In the genomic region with DNA sequence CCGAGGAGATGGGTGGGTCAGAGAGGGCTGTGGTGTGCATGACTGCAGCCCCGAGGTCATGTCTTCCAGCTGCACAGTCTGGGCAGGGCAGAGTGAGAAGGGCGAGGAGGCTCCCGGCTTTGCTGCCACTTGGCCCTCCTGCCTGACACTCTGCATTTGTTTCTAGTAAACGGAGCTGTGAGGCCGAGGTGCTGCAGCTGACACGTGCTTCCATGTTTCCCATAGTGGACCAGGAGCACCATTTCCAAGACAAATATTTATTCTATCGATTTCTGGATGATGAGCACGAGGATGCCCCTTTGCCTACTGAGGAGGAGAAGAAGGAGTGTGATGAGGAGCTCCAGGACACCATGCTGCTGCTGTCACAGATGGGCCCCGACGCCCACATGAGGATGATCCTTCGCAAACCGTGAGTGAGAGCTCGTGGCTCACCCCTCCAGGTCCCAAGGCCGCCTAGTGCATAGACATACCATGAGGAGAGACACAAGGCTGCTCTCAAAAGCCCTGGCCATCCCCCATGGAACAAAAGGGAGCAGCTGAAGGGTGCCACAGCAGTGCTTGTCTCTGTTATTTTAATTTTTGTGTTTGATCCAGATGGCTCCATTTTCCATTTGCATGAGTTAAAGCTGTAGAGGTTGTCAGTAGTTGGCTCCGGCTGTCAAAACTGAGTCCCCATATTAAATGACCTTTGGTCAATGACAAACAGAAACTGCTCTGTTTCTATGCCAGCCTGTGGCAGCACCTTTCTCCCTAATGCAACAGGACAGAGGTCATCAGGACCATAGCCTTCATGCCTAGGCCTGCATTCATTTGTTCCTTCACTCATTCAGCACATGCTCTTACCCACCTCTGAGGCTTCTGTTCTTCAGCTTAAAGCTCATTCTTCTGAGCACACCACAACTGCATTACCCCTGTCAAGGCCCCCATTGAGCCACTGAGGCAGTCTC, we compare ENCODE assay signal across 1 cellular context.
TF ChIP-seq lines count a peak whose summit lies in the region.

No MANE protein-coding gene starts in this region.

TF ChIP-seq in HepG2, 621 proteins besides CTCF, POLR2A, EP300 and RAD21 (continued from another document and continues in another):
- TF ChIP-seq, protein P1, sequence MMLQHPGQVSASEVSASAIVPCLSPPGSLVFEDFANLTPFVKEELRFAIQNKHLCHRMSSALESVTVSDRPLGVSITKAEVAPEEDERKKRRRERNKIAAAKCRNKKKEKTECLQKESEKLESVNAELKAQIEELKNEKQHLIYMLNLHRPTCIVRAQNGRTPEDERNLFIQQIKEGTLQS (CRISPR knock-in tag; IDR thresholded peaks at IDR 0.05) = no peak
- TF ChIP-seq, protein P2, sequence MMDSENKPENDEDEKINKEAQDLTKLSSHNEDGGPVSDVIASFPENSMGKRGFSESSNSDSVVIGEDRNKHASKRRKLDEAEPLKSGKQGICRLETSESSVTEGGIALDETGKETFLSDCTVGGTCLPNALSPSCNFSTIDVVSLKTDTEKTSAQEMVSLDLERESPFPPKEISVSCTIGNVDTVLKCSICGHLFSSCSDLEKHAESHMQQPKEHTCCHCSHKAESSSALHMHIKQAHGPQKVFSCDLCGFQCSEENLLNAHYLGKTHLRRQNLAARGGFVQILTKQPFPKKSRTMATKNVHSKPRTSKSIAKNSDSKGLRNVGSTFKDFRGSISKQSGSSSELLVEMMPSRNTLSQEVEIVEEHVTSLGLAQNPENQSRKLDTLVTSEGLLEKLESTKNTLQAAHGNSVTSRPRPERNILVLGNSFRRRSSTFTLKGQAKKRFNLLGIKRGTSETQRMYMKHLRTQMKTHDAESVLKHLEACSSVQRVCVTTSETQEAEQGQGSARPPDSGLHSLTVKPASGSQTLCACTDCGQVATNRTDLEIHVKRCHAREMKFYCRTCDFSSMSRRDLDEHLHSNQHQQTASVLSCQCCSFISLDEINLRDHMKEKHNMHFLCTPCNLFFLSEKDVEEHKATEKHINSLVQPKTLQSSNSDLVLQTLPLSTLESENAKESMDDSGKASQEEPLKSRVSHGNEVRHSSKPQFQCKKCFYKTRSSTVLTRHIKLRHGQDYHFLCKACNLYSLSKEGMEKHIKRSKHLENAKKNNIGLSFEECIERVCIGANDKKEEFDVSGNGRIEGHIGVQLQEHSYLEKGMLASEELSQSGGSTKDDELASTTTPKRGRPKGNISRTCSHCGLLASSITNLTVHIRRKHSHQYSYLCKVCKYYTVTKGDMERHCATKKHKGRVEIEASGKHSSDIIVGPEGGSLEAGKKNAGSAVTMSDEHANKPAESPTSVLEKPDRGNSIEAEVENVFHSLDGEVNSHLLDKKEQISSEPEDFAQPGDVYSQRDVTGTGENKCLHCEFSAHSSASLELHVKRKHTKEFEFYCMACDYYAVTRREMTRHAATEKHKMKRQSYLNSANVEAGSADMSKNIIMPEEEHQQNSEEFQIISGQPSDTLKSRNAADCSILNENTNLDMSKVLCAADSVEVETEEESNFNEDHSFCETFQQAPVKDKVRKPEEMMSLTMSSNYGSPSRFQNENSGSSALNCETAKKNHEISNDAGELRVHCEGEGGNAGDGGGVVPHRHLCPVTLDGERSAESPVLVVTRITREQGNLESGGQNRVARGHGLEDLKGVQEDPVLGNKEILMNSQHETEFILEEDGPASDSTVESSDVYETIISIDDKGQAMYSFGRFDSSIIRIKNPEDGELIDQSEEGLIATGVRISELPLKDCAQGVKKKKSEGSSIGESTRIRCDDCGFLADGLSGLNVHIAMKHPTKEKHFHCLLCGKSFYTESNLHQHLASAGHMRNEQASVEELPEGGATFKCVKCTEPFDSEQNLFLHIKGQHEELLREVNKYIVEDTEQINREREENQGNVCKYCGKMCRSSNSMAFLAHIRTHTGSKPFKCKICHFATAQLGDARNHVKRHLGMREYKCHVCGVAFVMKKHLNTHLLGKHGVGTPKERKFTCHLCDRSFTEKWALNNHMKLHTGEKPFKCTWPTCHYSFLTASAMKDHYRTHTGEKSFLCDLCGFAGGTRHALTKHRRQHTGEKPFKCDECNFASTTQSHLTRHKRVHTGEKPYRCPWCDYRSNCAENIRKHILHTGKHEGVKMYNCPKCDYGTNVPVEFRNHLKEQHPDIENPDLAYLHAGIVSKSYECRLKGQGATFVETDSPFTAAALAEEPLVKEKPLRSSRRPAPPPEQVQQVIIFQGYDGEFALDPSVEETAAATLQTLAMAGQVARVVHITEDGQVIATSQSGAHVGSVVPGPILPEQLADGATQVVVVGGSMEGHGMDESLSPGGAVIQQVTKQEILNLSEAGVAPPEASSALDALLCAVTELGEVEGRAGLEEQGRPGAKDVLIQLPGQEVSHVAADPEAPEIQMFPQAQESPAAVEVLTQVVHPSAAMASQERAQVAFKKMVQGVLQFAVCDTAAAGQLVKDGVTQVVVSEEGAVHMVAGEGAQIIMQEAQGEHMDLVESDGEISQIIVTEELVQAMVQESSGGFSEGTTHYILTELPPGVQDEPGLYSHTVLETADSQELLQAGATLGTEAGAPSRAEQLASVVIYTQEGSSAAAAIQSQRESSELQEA (CRISPR knock-in tag; IDR thresholded peaks at IDR 0.05; ENCODE audit: not compliant biosample characterization) = no peak
- TF ChIP-seq NR2C2 (CRISPR knock-in tag; IDR thresholded peaks at IDR 0.05; ENCODE audit: borderline replicate concordance) = no peak
- peak; percentile 69; the same call in 1 of the 2 replicates for TF ChIP-seq ZNF235 (CRISPR knock-in tag; IDR thresholded peaks at IDR 0.05; ENCODE audit: borderline replicate concordance)
- peak; percentile 39; the same call in 1 of the 2 replicates for TF ChIP-seq ZSCAN21 (CRISPR knock-in tag; IDR thresholded peaks at IDR 0.05; ENCODE audit: borderline replicate concordance)
- TF ChIP-seq EHMT2 (IDR thresholded peaks at IDR 0.05; ENCODE audit: borderline replicate concordance, low read depth, low read length) = peak; percentile 69; the same call in 1 of the 2 replicates
- TF ChIP-seq, protein P3, sequence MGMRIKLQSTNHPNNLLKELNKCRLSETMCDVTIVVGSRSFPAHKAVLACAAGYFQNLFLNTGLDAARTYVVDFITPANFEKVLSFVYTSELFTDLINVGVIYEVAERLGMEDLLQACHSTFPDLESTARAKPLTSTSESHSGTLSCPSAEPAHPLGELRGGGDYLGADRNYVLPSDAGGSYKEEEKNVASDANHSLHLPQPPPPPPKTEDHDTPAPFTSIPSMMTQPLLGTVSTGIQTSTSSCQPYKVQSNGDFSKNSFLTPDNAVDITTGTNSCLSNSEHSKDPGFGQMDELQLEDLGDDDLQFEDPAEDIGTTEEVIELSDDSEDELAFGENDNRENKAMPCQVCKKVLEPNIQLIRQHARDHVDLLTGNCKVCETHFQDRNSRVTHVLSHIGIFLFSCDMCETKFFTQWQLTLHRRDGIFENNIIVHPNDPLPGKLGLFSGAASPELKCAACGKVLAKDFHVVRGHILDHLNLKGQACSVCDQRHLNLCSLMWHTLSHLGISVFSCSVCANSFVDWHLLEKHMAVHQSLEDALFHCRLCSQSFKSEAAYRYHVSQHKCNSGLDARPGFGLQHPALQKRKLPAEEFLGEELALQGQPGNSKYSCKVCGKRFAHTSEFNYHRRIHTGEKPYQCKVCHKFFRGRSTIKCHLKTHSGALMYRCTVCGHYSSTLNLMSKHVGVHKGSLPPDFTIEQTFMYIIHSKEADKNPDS (CRISPR knock-in tag; IDR thresholded peaks at IDR 0.05) = no peak
- TF ChIP-seq ZNF12 (CRISPR knock-in tag; IDR thresholded peaks at IDR 0.05) = no peak
- TF ChIP-seq, protein P4, sequence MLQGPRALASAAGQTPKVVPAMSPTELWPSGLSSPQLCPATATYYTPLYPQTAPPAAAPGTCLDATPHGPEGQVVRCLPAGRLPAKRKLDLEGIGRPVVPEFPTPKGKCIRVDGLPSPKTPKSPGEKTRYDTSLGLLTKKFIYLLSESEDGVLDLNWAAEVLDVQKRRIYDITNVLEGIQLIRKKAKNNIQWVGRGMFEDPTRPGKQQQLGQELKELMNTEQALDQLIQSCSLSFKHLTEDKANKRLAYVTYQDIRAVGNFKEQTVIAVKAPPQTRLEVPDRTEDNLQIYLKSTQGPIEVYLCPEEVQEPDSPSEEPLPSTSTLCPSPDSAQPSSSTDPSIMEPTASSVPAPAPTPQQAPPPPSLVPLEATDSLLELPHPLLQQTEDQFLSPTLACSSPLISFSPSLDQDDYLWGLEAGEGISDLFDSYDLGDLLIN (CRISPR knock-in tag; IDR thresholded peaks at IDR 0.05; ENCODE audit: borderline replicate concordance) = no peak
- peak; percentile 77; the same call in 1 of the 2 replicates for TF ChIP-seq FLYWCH1 (CRISPR knock-in tag; IDR thresholded peaks at IDR 0.05)
- TF ChIP-seq, protein P5, sequence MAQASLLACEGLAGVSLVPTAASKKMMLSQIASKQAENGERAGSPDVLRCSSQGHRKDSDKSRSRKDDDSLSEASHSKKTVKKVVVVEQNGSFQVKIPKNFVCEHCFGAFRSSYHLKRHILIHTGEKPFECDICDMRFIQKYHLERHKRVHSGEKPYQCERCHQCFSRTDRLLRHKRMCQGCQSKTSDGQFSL (CRISPR knock-in tag; IDR thresholded peaks at IDR 0.05) = no peak
- 0 out of 2 replicates have a peak, but pooled peaks have one; percentile 55 for TF ChIP-seq KLF12 (CRISPR knock-in tag; IDR thresholded peaks at IDR 0.05; ENCODE audit: borderline replicate concordance)
- 0 out of 2 replicates have a peak, but pooled peaks have one; percentile 18 for TF ChIP-seq NFIC (IDR thresholded peaks at IDR 0.05; ENCODE audit: low read length)
- peak; percentile 86 for TF ChIP-seq RNF2 (conservative IDR thresholded peaks at IDR 0.05; ENCODE audit: low read depth)
- TF ChIP-seq CEBPB (IDR thresholded peaks at IDR 0.05; ENCODE audit: borderline replicate concordance, low read depth, low read length) = peak; percentile 39; the same call in 1 of the 2 replicates
- peak; percentile 54; the same call in 1 of the 2 replicates for TF ChIP-seq FOXJ3 (CRISPR knock-in tag; IDR thresholded peaks at IDR 0.05; ENCODE audit: borderline replicate concordance)
- TF ChIP-seq HNRNPL (IDR thresholded peaks at IDR 0.05; ENCODE audit: low read depth, low read length) = 0 out of 2 replicates have a peak, but pooled peaks have one; percentile 15
- peak; percentile 80 for TF ChIP-seq ZNF451 (CRISPR knock-in tag; IDR thresholded peaks at IDR 0.05)
- no peak for TF ChIP-seq ZNF577 (CRISPR knock-in tag; IDR thresholded peaks at IDR 0.05; ENCODE audit: borderline replicate concordance, low read depth)
- TF ChIP-seq HOXA7 (CRISPR knock-in tag; IDR thresholded peaks at IDR 0.05) = no peak
- TF ChIP-seq, protein P6, sequence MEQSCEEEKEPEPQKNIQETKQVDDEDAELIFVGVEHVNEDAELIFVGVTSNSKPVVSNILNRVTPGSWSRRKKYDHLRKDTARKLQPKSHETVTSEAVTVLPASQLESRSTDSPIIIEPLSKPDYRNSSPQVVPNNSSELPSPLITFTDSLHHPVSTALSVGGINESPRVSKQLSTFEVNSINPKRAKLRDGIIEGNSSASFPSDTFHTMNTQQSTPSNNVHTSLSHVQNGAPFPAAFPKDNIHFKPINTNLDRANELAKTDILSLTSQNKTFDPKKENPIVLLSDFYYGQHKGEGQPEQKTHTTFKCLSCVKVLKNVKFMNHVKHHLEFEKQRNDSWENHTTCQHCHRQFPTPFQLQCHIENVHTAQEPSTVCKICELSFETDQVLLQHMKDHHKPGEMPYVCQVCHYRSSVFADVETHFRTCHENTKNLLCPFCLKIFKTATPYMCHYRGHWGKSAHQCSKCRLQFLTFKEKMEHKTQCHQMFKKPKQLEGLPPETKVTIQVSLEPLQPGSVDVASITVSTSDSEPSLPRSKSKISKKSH (CRISPR knock-in tag; IDR thresholded peaks at IDR 0.05; ENCODE audit: borderline replicate concordance) = 0 out of 2 replicates have a peak, but pooled peaks have one; percentile 31
- 0 out of 2 replicates have a peak, but pooled peaks have one; percentile 38 for TF ChIP-seq ZNF878 (CRISPR knock-in tag; IDR thresholded peaks at IDR 0.05)
- TF ChIP-seq TBX2 (CRISPR knock-in tag; IDR thresholded peaks at IDR 0.05; ENCODE audit: borderline replicate concordance) = peak; percentile 91
- TF ChIP-seq ZFY (CRISPR knock-in tag; IDR thresholded peaks at IDR 0.05) = peak; percentile 24; the same call in 1 of the 2 replicates
- 0 out of 2 replicates have a peak, but pooled peaks have one; percentile 12 for TF ChIP-seq ELF3 (CRISPR knock-in tag; IDR thresholded peaks at IDR 0.05)
- TF ChIP-seq, protein P7, sequence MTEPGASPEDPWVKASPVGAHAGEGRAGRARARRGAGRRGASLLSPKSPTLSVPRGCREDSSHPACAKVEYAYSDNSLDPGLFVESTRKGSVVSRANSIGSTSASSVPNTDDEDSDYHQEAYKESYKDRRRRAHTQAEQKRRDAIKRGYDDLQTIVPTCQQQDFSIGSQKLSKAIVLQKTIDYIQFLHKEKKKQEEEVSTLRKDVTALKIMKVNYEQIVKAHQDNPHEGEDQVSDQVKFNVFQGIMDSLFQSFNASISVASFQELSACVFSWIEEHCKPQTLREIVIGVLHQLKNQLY (CRISPR knock-in tag; IDR thresholded peaks at IDR 0.05) = peak; percentile 87
- no peak for TF ChIP-seq IKZF1 (IDR thresholded peaks at IDR 0.05)
- TF ChIP-seq ZNF501 (CRISPR knock-in tag; IDR thresholded peaks at IDR 0.05) = peak; percentile 51; the same call in 1 of the 2 replicates
- TF ChIP-seq, protein P8, sequence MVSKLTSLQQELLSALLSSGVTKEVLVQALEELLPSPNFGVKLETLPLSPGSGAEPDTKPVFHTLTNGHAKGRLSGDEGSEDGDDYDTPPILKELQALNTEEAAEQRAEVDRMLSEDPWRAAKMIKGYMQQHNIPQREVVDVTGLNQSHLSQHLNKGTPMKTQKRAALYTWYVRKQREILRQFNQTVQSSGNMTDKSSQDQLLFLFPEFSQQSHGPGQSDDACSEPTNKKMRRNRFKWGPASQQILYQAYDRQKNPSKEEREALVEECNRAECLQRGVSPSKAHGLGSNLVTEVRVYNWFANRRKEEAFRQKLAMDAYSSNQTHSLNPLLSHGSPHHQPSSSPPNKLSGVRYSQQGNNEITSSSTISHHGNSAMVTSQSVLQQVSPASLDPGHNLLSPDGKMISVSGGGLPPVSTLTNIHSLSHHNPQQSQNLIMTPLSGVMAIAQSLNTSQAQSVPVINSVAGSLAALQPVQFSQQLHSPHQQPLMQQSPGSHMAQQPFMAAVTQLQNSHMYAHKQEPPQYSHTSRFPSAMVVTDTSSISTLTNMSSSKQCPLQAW (CRISPR knock-in tag; IDR thresholded peaks at IDR 0.05) = peak; percentile 65; the same call in 1 of the 2 replicates
- no peak for TF ChIP-seq PHF8 (CRISPR knock-in tag; IDR thresholded peaks at IDR 0.05)
- TF ChIP-seq SATB2 (CRISPR knock-in tag; IDR thresholded peaks at IDR 0.05) = 0 out of 2 replicates have a peak, but pooled peaks have one; percentile 55
- TF ChIP-seq CENPT (CRISPR knock-in tag; IDR thresholded peaks at IDR 0.05; ENCODE audit: low read depth) = no peak
- peak; percentile 37 for TF ChIP-seq ASH2L (IDR thresholded peaks at IDR 0.05; ENCODE audit: insufficient read length, low read depth, low read length)
- TF ChIP-seq PITX1 (CRISPR knock-in tag; IDR thresholded peaks at IDR 0.05) = peak; percentile 81; the same call in 1 of the 2 replicates
- peak; percentile 52 for TF ChIP-seq TEAD3 (CRISPR knock-in tag; optimal IDR thresholded peaks at IDR 0.05; ENCODE audit: borderline replicate concordance)
- no peak for TF ChIP-seq ZFP1 (CRISPR knock-in tag; IDR thresholded peaks at IDR 0.05)
- TF ChIP-seq TSC22D2 (CRISPR knock-in tag; IDR thresholded peaks at IDR 0.05; ENCODE audit: borderline replicate concordance) = 0 out of 2 replicates have a peak, but pooled peaks have one; percentile 39
- TF ChIP-seq IRX3 (CRISPR knock-in tag; IDR thresholded peaks at IDR 0.05; ENCODE audit: borderline replicate concordance, low read depth) = no peak
- TF ChIP-seq BORCS8-MEF2B (CRISPR knock-in tag; IDR thresholded peaks at IDR 0.05) = peak; percentile 64
- TF ChIP-seq SP2 (CRISPR knock-in tag; IDR thresholded peaks at IDR 0.05) = no peak
- TF ChIP-seq ZNF777 (CRISPR knock-in tag; IDR thresholded peaks at IDR 0.05) = 0 out of 2 replicates have a peak, but pooled peaks have one; percentile 46
- TF ChIP-seq MIXL1 (CRISPR knock-in tag; IDR thresholded peaks at IDR 0.05) = 0 out of 2 replicates have a peak, but pooled peaks have one; percentile 47
- no peak for TF ChIP-seq NONO (IDR thresholded peaks at IDR 0.05)
- TF ChIP-seq NONO (CRISPR knock-in tag; conservative IDR thresholded peaks at IDR 0.05) = peak; percentile 43; the same call in 1 of the 2 replicates
- no peak for TF ChIP-seq PAX8 (CRISPR knock-in tag; IDR thresholded peaks at IDR 0.05; ENCODE audit: borderline replicate concordance)
